28 cellular contexts compared by ENCODE assay signal in the genomic region with DNA sequence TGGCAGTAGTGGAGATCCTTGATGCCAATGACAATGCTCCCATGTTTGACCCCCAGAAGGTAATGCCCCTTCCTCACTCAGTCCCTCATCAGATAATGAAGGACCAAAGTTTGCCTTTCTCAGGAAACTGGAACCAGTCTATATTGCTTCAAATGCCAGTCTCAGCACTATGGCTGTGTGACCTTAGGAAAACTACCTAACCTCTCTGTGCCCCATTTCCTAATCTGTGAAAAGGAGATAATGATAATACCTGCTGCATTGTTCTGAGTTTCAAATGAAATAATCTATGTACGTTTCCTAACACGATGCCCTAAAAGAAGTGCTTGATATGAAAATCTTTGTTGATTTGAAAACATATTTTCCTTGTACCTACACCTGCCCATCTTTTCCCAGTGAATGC. TPM values are rescaled to one million over a fixed set of nuclear protein-coding genes. Genes with fewer than 3 reads are reported as not detected.
"Had no signal": no experiment of that assay in that cellular context is flagged by ENCODE, and none has a peak within 500 bp of the region (broad histone marks: within the 10 kb centered on the region; RNA-seq: fewer than 3 reads in every experiment).

No MANE protein-coding gene starts in this region.

- ATAC-seq: esophagus mucosa; gastrocnemius medialis; heart right ventricle; left cardiac atrium; left lung; left ventricle myocardium superior; lower lobe of right lung; naive thymus-derived CD4-positive, alpha-beta T cell had no signal

- H3K4me3 Mint-ChIP-seq: memory B cell; naive thymus-derived CD4-positive, alpha-beta T cell had no signal

- DNase-seq: dermis blood vessel endothelial cell; dorsolateral prefrontal cortex; effector CD4-positive, alpha-beta T cell; effector memory CD4-positive, alpha-beta T cell; erythroblast; esophagus squamous epithelium; foreskin fibroblast; foreskin melanocyte; gastrocnemius medialis; glutamatergic neuron; head of caudate nucleus; heart right ventricle; hippocampal formation; left cardiac atrium; left lung; left ventricle myocardium superior; lower lobe of right lung; mesendoderm; midbrain; naive thymus-derived CD4-positive, alpha-beta T cell had no signal

- H3K9me3 ChIP-seq: esophagus squamous epithelium, gastrocnemius medialis, heart right ventricle, left lung, lower lobe of right lung had no signal

- H3K27ac ChIP-seq: coronary artery, dorsolateral prefrontal cortex, esophagus squamous epithelium, gastrocnemius medialis, heart right ventricle, left lung, lower lobe of right lung had no signal

- H3K36me3 ChIP-seq: gastrocnemius medialis, heart right ventricle, left lung, lower lobe of right lung had no signal

- H3K9me3 Mint-ChIP-seq: memory B cell; naive thymus-derived CD4-positive, alpha-beta T cell had no signal

- H3K4me3 ChIP-seq: coronary artery, dorsolateral prefrontal cortex, esophagus squamous epithelium, gastrocnemius medialis, heart right ventricle, left lung, lower lobe of right lung had no signal

- FAIRE-seq: colon, islet of Langerhans, keratinocyte had no signal

- H3K27ac Mint-ChIP-seq: memory B cell; naive thymus-derived CD4-positive, alpha-beta T cell had no signal

- H3K36me3 Mint-ChIP-seq: memory B cell; naive thymus-derived CD4-positive, alpha-beta T cell had no signal

- H3K4me1 Mint-ChIP-seq: memory B cell; naive thymus-derived CD4-positive, alpha-beta T cell had no signal

- H3K4me1 ChIP-seq: esophagus squamous epithelium, gastrocnemius medialis, heart right ventricle, left lung, lower lobe of right lung had no signal

- H3K27me3 ChIP-seq: dorsolateral prefrontal cortex, esophagus squamous epithelium, gastrocnemius medialis, left lung had no signal

RNA-seq across cellular contexts. Expression of gene CDH3, which starts 35.9 kb away (rescaled TPM):
- total RNA-seq: gastrocnemius medialis, lung microvascular endothelial cell had no signal

RNA-seq across cellular contexts. Expression of gene CDH1, which starts 56.1 kb away (rescaled TPM):
- total RNA-seq: glomerular endothelial cell, left ventricle myocardium superior, lung microvascular endothelial cell had no signal
- polyA plus RNA-seq: naive thymus-derived CD4-positive, alpha-beta T cell had no signal
